Comparison of ENCODE assay signal across 11 cellular contexts in the genomic region with DNA sequence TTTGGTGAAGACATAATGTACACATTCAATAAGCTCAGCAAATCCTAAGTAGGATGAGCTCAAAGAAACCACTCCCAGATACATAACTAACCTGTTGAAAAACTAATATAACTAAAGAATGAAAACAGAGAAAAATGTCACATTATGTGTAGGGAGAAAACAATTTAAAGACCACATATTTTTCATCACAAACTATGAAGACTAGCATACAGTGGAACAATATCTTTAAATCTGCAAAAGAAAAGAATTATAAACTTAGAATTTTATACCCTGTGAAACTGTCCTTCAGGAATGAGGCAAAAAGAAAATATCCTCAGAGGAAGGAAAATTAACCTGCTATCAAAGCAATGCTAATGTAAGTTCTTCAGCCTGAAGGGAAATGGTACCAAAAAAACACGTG.
"Had no signal": no experiment of that assay in that cellular context is flagged by ENCODE, and none has a peak within 500 bp of the region (broad histone marks: within the 10 kb centered on the region; RNA-seq: fewer than 3 reads in every experiment).

No MANE protein-coding gene starts in this region.

- ATAC-seq: GM23338, HCT116 had no signal

- H2AFZ ChIP-seq: GM23248, GM23338 had no signal

- DNase-seq: GM23248, GOT3, H7, H9, HCEC 1CT, HFFc6 had no signal

- H3K4me3 ChIP-seq: GM23248, GM23338, HAP-1 had no signal

- H3K27ac ChIP-seq: GM23248 had no signal

- H3K9ac ChIP-seq: GM23248 had no signal

- H3K4me2 ChIP-seq: GM23338 had no signal

- H3K36me3 ChIP-seq: HAP-1 had no signal

- H3K4me1 ChIP-seq: HAP-1 had no signal

- FAIRE-seq: H1, H54 had no signal
